In genomic region chr16:89764711-89765201, GRCh38 we compare ENCODE assay signal across 1 cellular context.
TF ChIP-seq lines count a peak whose summit lies in the region.

No MANE protein-coding gene starts in this region.

TF ChIP-seq in SK-N-SH treated with all-trans-retinoic acid at 6 μM for 48 hours, 23 proteins besides CTCF, POLR2A, EP300 and RAD21 (continued from another document):
- TF ChIP-seq CREB5 (CRISPR knock-in tag; IDR thresholded peaks at IDR 0.05; ENCODE audit: low read depth) = no peak
- no peak for TF ChIP-seq SNAI2 (CRISPR knock-in tag; IDR thresholded peaks at IDR 0.05)
TF ChIP-seq in SK-N-SH treated with all-trans-retinoic acid at 6 μM for 48 hours: peak in this region for 0.
